In the genomic region with DNA sequence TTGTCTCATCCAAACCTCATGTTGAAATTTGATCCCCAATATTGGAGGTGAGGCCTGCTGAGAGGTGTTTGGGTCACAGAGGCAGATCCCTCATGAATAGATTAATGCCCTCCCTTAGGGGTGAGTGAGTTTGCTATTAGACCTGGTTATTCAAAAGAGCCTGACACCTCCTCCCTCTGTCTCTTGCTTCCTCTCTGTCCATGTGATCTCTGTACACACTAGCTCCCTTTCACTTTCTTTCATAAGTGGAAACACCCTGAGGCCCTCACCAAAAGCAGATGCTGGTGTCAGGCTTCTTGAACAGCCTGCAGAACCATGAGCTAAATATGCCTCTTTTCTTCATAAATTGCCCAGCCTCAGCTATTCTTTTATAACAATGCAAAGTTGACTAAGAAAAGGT, we compare ENCODE assay signal across 1 cellular context.
TF ChIP-seq lines count a peak whose summit lies in the region.

No MANE protein-coding gene starts in this region.

TF ChIP-seq in GM23338, 12 proteins besides CTCF, POLR2A, EP300 and RAD21 (continued from another document):
- TF ChIP-seq EZH2phosphoT487 (IDR thresholded peaks at IDR 0.05; ENCODE audit: unreplicated experiment), result no peak
- TF ChIP-seq POLR2AphosphoS5 (IDR thresholded peaks at IDR 0.05; ENCODE audit: low read depth), result no peak
- no peak for TF ChIP-seq STAT1 (IDR thresholded peaks at IDR 0.05; ENCODE audit: unreplicated experiment)
- no peak for TF ChIP-seq NANOG (IDR thresholded peaks at IDR 0.05; ENCODE audit: borderline replicate concordance)
- TF ChIP-seq EZH2 (IDR thresholded peaks at IDR 0.05; ENCODE audit: low read depth, unreplicated experiment), result no peak
- TF ChIP-seq ZNF331 (CRISPR knock-in tag; IDR thresholded peaks at IDR 0.05; ENCODE audit: low read depth), result no peak
- TF ChIP-seq, protein P1, sequence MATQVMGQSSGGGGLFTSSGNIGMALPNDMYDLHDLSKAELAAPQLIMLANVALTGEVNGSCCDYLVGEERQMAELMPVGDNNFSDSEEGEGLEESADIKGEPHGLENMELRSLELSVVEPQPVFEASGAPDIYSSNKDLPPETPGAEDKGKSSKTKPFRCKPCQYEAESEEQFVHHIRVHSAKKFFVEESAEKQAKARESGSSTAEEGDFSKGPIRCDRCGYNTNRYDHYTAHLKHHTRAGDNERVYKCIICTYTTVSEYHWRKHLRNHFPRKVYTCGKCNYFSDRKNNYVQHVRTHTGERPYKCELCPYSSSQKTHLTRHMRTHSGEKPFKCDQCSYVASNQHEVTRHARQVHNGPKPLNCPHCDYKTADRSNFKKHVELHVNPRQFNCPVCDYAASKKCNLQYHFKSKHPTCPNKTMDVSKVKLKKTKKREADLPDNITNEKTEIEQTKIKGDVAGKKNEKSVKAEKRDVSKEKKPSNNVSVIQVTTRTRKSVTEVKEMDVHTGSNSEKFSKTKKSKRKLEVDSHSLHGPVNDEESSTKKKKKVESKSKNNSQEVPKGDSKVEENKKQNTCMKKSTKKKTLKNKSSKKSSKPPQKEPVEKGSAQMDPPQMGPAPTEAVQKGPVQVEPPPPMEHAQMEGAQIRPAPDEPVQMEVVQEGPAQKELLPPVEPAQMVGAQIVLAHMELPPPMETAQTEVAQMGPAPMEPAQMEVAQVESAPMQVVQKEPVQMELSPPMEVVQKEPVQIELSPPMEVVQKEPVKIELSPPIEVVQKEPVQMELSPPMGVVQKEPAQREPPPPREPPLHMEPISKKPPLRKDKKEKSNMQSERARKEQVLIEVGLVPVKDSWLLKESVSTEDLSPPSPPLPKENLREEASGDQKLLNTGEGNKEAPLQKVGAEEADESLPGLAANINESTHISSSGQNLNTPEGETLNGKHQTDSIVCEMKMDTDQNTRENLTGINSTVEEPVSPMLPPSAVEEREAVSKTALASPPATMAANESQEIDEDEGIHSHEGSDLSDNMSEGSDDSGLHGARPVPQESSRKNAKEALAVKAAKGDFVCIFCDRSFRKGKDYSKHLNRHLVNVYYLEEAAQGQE (IDR thresholded peaks at IDR 0.05; ENCODE audit: unreplicated experiment), result no peak
- no peak for TF ChIP-seq ZNF114 (CRISPR knock-in tag; IDR thresholded peaks at IDR 0.05)
